In genomic region chr16:17590711-17591654, GRCh38 we compare ENCODE assay signal across 10 cellular contexts.
DNase-seq lines count a peak whose midpoint lies in the region; ATAC-seq and TF ChIP-seq lines count a peak whose summit lies in the region.
"Had no signal": no experiment of that assay in that cellular context is flagged by ENCODE, and none has a peak within 500 bp of the region (broad histone marks: within the 10 kb centered on the region; RNA-seq: fewer than 3 reads in every experiment).

No MANE protein-coding gene starts in this region.

- H2AFZ ChIP-seq in hepatocyte, result no peak overlapping the region

- H3K4me1 ChIP-seq in hepatocyte (ENCODE audit: insufficient read depth), result no peaks in the 10 kb centered on the region
- H3K4me1 ChIP-seq: transverse colon had no signal

- H3K9me3 ChIP-seq in hepatocyte (ENCODE audit: low read depth), result no peaks in the 10 kb centered on the region
- H3K9me3 ChIP-seq: transverse colon had no signal

- DNase-seq in RKO (ENCODE audit: low spot score) (peak; percentile 30), fibroblast of mammary gland (ENCODE audit: low read depth) (peak; percentile 19), dorsolateral prefrontal cortex (no peak), NOMO-1 (lab: John Stamatoyannopoulos, UW; ENCODE audit: unreplicated experiment in 2 of 2) (no peak), hepatocyte (ENCODE audit: low spot score) (no peak)
- DNase-seq in activated CD8-positive, alpha-beta memory T cell treated with anti-CD3 and anti-CD28 coated beads for 24 hours, result peak; percentile 63
- DNase-seq in stimulated activated CD8-positive, alpha-beta memory T cell treated with anti-CD3 and anti-CD28 coated beads, Interleukin-7, amount 100 ng/mL, for 24 hours (ENCODE audit: low read depth), result peak; percentile 9
- DNase-seq: kidney, transverse colon had no signal

- WGBS in hepatocyte (ENCODE audit: low lambda C conversion rate, missing lambda C conversion rate), result 85% methylated on average over 9 of the region's 9 CpGs

- no peak overlapping the region for H3K27ac ChIP-seq in dorsolateral prefrontal cortex
- H3K27ac ChIP-seq in hepatocyte, result no peak overlapping the region
- H3K27ac ChIP-seq: transverse colon had no signal

- H4K20me1 ChIP-seq in hepatocyte (ENCODE audit: insufficient read depth, poor library complexity, severe bottlenecking), result no peaks in the 10 kb centered on the region

- no peak for TF ChIP-seq CTCF in fibroblast of mammary gland (conservative IDR thresholded peaks at IDR 0.05; ENCODE audit: control insufficient read depth, insufficient read depth, low read depth, low read length)
- TF ChIP-seq CTCF in dorsolateral prefrontal cortex (IDR thresholded peaks at IDR 0.05 in 54 of 56, conservative IDR thresholded peaks at IDR 0.05 in 2 of 56; ENCODE audit: low read depth in 1 of 56, partially characterized antibody in 56 of 56), result no peak
- TF ChIP-seq CTCF in hepatocyte (IDR thresholded peaks at IDR 0.05; ENCODE audit: poor library complexity), result no peak

- intact Hi-C loops in dorsolateral prefrontal cortex (cut with DNase I), result no loop called here

- H3K79me2 ChIP-seq in hepatocyte, result no peaks in the 10 kb centered on the region

- H3K27me3 ChIP-seq in dorsolateral prefrontal cortex (peaks cover 0 to 9% (median 0%) of the 10 kb centered on the region in 45 donors), hepatocyte (no peaks in the 10 kb centered on the region)
- H3K27me3 ChIP-seq: transverse colon had no signal

- no peaks in the 10 kb centered on the region for H3K9me2 ChIP-seq in hepatocyte (replicated peaks; ENCODE audit: insufficient read depth)

- H3K4me2 ChIP-seq in hepatocyte, result no peak overlapping the region

- H3K4me3 ChIP-seq in fibroblast of mammary gland (ENCODE audit: control insufficient read depth, low read depth, low read length), result no peak overlapping the region
- H3K4me3 ChIP-seq in dorsolateral prefrontal cortex, result no peak overlapping the region
- H3K4me3 ChIP-seq in hepatocyte, result no peak overlapping the region
- H3K4me3 ChIP-seq: transverse colon had no signal

- H3K36me3 ChIP-seq in hepatocyte (replicated peaks; ENCODE audit: insufficient read depth, low read depth), result no peaks in the 10 kb centered on the region
- H3K36me3 ChIP-seq: transverse colon had no signal

- no peak for ATAC-seq in HG03432 (IDR thresholded peaks at IDR 0.05; ENCODE audit: unreplicated experiment)

Comparison
In these comparisons a context has a peak if more than half of its experiments do, and no peak if none do; other contexts are left out.
1. DNase-seq: peak in RKO (single experiment), activated CD8-positive, alpha-beta memory T cell treated with anti-CD3 and anti-CD28 coated beads for 24 hours (single experiment), fibroblast of mammary gland (single experiment) and stimulated activated CD8-positive, alpha-beta memory T cell treated with anti-CD3 and anti-CD28 coated beads, Interleukin-7, amount 100 ng/mL, for 24 hours (single experiment); none in dorsolateral prefrontal cortex (0 of 10), NOMO-1 (0 of 2) and hepatocyte (single experiment).